29 cellular contexts compared by ENCODE assay signal in the genomic region with DNA sequence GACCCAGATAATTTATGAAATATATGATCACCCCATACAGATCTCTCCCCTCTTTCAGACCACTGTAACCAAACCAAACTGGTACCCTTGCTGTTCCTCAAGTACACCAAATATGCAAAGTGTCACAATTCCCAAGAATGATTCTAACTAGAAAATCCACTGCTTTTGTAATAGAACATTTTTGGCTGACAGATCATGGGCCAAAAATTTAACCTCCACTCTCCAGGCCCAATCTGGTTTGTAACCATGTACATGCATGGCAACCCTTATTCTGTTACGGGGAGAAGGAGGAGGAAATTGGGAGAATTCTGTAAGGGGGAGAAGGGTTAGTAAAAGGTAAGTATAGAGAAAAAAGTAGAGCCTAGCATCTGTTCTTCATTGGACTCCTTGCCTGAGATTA.
DNase-seq lines count a peak whose midpoint lies in the region; ATAC-seq and TF ChIP-seq lines count a peak whose summit lies in the region.
"Had no signal": no experiment of that assay in that cellular context is flagged by ENCODE, and none has a peak within 500 bp of the region (broad histone marks: within the 10 kb centered on the region; RNA-seq: fewer than 3 reads in every experiment).

No MANE protein-coding gene starts in this region.

- H3K27ac Mint-ChIP-seq in CD8-positive, alpha-beta T cell = peak overlapping the region; percentile 18
- H3K27ac Mint-ChIP-seq: activated CD8-positive, alpha-beta T cell treated with anti-CD3 and anti-CD28 coated beads for 36 hours; stimulated activated naive B cell treated with anti-CD40 and anti-IgM and Interleukin-4, amounts not matched to agents 10 μg/mL and 1 μg/mL and 100 μg/mL, for 72 hours had no signal

- CTCF ChIA-PET in CD8-positive, alpha-beta T cell (lab: Charles Lee) = no interaction called here
- CTCF ChIA-PET in IMR-90 (lab: Yijun Ruan, JAX) = no interaction called here

- H3K56ac ChIP-seq in IMR-90 (ENCODE audit: extremely low read depth, insufficient read depth, low read length) = no peak overlapping the region

- no peak for TF ChIP-seq CTCF in CD8-positive, alpha-beta T cell (IDR thresholded peaks at IDR 0.05)
- no peak for TF ChIP-seq CTCF in IMR-90 (conservative IDR thresholded peaks at IDR 0.05; ENCODE audit: low read depth, low read length)
- TF ChIP-seq CTCF in choroid plexus epithelial cell (conservative IDR thresholded peaks at IDR 0.05; ENCODE audit: low read depth, low read length) = no peak
- no peak for TF ChIP-seq CTCF in osteoblast (IDR thresholded peaks at IDR 0.05; ENCODE audit: extremely low read depth, low read depth, low read length)

- no peak for ATAC-seq in CD8-positive, alpha-beta T cell
- ATAC-seq in IMR-90 (ENCODE audit: low read depth) = peak; percentile 57
- ATAC-seq: activated CD8-positive, alpha-beta T cell treated with anti-CD3 and anti-CD28 coated beads for 36 hours; stimulated activated naive B cell treated with anti-CD40 and anti-IgM and Interleukin-4, amounts not matched to agents 10 μg/mL and 1 μg/mL and 100 μg/mL, for 72 hours had no signal

- no peak overlapping the region for H2BK120ac ChIP-seq in IMR-90 (ENCODE audit: low read depth, low read length)

- H2BK5ac ChIP-seq in IMR-90 (ENCODE audit: low read depth, low read length, poor library complexity, severe bottlenecking) = no peak overlapping the region

- POLR2A ChIA-PET in CD8-positive, alpha-beta T cell (lab: Charles Lee) = interaction anchor here (1.1 kb wide), 1 partner anchor 12 kb away, joined by 3 read pairs; no protein-coding TSS in a partner anchor
- POLR2A ChIA-PET in IMR-90 (lab: Charles Lee; ENCODE audit: unreplicated experiment) = no interaction called here

- no peak overlapping the region for H4K91ac ChIP-seq in IMR-90 (ENCODE audit: insufficient read depth, low read depth, low read length)

- H4K8ac ChIP-seq in IMR-90 (ENCODE audit: low read depth in 2 of 2, low read length in 2 of 2) = no peak overlapping the region; a peak in 1 of 4 replicates

- H3K4me1 Mint-ChIP-seq in CD8-positive, alpha-beta T cell (ENCODE audit: low read depth) = peaks cover 32% of the 10 kb centered on the region

- H2AK9ac ChIP-seq in IMR-90 (replicated peaks; ENCODE audit: low read depth, low read length, poor library complexity) = no peak overlapping the region

- no peak overlapping the region for H3K4ac ChIP-seq in IMR-90 (ENCODE audit: low read depth, low read length)

- no peak overlapping the region for H2BK20ac ChIP-seq in IMR-90 (ENCODE audit: low read depth, low read length)

- no peak overlapping the region for H3K14ac ChIP-seq in IMR-90 (replicated peaks; ENCODE audit: low read depth, low read length)

- peaks cover 3 to 7% of the 10 kb centered on the region in 2 experiments; a peak in 3 of 4 replicates for H3K79me1 ChIP-seq in IMR-90 (ENCODE audit: low read depth in 1 of 2, low read length in 2 of 2)

- H3K23ac ChIP-seq in IMR-90 (ENCODE audit: low read depth, low read length) = no peak overlapping the region

- H2AFZ ChIP-seq in IMR-90 (replicated peaks; ENCODE audit: low read length, poor library complexity) (no peak overlapping the region), osteoblast (ENCODE audit: low read length) (no peak overlapping the region)

- H3K79me2 ChIP-seq in osteoblast (ENCODE audit: insufficient read depth, low read length) = no peaks in the 10 kb centered on the region

- intact Hi-C loops in CD8-positive, alpha-beta T cell (cut with DNase I, micrococcal nuclease) = no loop called here
- intact Hi-C loops in IMR-90 (cut with micrococcal nuclease) = no loop called here

- no peak overlapping the region for H3K4me3 ChIP-seq in CD8-positive, alpha-beta T cell (ENCODE audit: low read depth, low read length)
- no peak overlapping the region for H3K4me3 ChIP-seq in IMR-90 (ENCODE audit: insufficient read depth, low read depth, low read length)
- H3K4me3 ChIP-seq in choroid plexus epithelial cell (ENCODE audit: low read depth, low read length) = no peak overlapping the region
- no peak overlapping the region for H3K4me3 ChIP-seq in osteoblast (ENCODE audit: insufficient read depth, low read length)
- H3K4me3 ChIP-seq: left ventricle myocardium inferior, SJCRH30, suprapubic skin, uterus had no signal

- no CpG with 5 or more reads among the region's 1 CpG for WGBS in IMR-90 (ENCODE audit: extremely low coverage in 2 of 2, insufficient read length in 1 of 2), 2 experiments

- dilution Hi-C loops in IMR-90 (cut with HindIII; ENCODE audit: low sequenced_read_pairs, unreplicated experiment) = no loop called here

- no peaks in the 10 kb centered on the region for H3K27me3 Mint-ChIP-seq in CD8-positive, alpha-beta T cell (ENCODE audit: low read depth)
- H3K27me3 Mint-ChIP-seq: activated CD8-positive, alpha-beta T cell treated with anti-CD3 and anti-CD28 coated beads for 36 hours; central memory CD8-positive, alpha-beta T cell; naive B cell; stimulated activated naive B cell treated with anti-CD40 and anti-IgM and Interleukin-4, amounts not matched to agents 10 μg/mL and 1 μg/mL and 100 μg/mL, for 72 hours had no signal

- H3K4me2 ChIP-seq in IMR-90 (ENCODE audit: low read depth, low read length) (no peak overlapping the region), osteoblast (ENCODE audit: insufficient read depth, low read length) (peak overlapping the region; percentile 7)

- H3K18ac ChIP-seq in IMR-90 (ENCODE audit: low read depth, low read length) = no peak overlapping the region

- no peaks in the 10 kb centered on the region for H3K27me3 ChIP-seq in CD8-positive, alpha-beta T cell (ENCODE audit: insufficient read depth, low read length)
- H3K27me3 ChIP-seq in IMR-90 (ENCODE audit: control insufficient read depth, insufficient read depth, low read length) (no peaks in the 10 kb centered on the region), osteoblast (ENCODE audit: insufficient read depth, low read length) (no peaks in the 10 kb centered on the region)
- H3K27me3 ChIP-seq: SJCRH30, suprapubic skin, uterus had no signal

- no peaks in the 10 kb centered on the region for H3K9me3 ChIP-seq in CD8-positive, alpha-beta T cell (ENCODE audit: low read length)
- H3K9me3 ChIP-seq in IMR-90 (ENCODE audit: control insufficient read depth, insufficient read depth, low read length) = no peaks in the 10 kb centered on the region
- H3K9me3 ChIP-seq in osteoblast (ENCODE audit: low read depth, low read length) = no peaks in the 10 kb centered on the region
- H3K9me3 ChIP-seq: left ventricle myocardium inferior, SJCRH30, suprapubic skin, uterus had no signal

- no peak overlapping the region for H2BK15ac ChIP-seq in IMR-90 (ENCODE audit: low read depth, low read length)

- H4K20me1 ChIP-seq in IMR-90 (ENCODE audit: insufficient read depth, low read length) = no peaks in the 10 kb centered on the region
- no peaks in the 10 kb centered on the region for H4K20me1 ChIP-seq in osteoblast (ENCODE audit: insufficient read depth, low read length)

- H3K4me3 Mint-ChIP-seq in CD8-positive, alpha-beta T cell = no peak overlapping the region
- H3K4me3 Mint-ChIP-seq: activated CD8-positive, alpha-beta T cell treated with anti-CD3 and anti-CD28 coated beads for 36 hours; central memory CD8-positive, alpha-beta T cell; naive B cell; stimulated activated naive B cell treated with anti-CD40 and anti-IgM and Interleukin-4, amounts not matched to agents 10 μg/mL and 1 μg/mL and 100 μg/mL, for 72 hours had no signal

- no peak for DNase-seq in CD8-positive, alpha-beta T cell
- DNase-seq in IMR-90 (peak; percentile 22), choroid plexus epithelial cell (ENCODE audit: low read depth) (peak; percentile 64), osteoblast (ENCODE audit: insufficient read length, low spot score, missing footprints) (no peak), COR-L47 (lab: John Stamatoyannopoulos, UW) (no peak), NCI-H187 (lab: John Stamatoyannopoulos, UW) (no peak), NCI-H128 (lab: John Stamatoyannopoulos, UW; ENCODE audit: unreplicated experiment) (no peak), GF-D8 (lab: John Stamatoyannopoulos, UW) (no peak)
- DNase-seq: ACHN; activated CD4-positive, alpha-beta T cell treated with anti-CD3 and anti-CD28 coated beads for 1 hour; activated CD8-positive, alpha-beta T cell treated with anti-CD3 and anti-CD28 coated beads for 36 hours; activated gamma-delta T cell treated with Interleukin-2 at 50 U/mL for 16 hours; activated T-cell treated with anti-CD3 and anti-CD28 coated beads for 4 hours; foreskin melanocyte; hippocampal formation; left ventricle myocardium inferior; naive B cell; NCI-H1048; NCI-H1930; NCI-H526 treated with DMSO at 0.1 percent for 48 hours; retina; SJCRH30; stimulated activated CD4-positive, alpha-beta T cell treated with anti-CD3 and anti-CD28 coated beads, Interleukin-2, amount 100 ng/mL, for 48 hours; stimulated activated naive B cell treated with anti-CD40 and anti-IgM and Interleukin-4, amounts not matched to agents 10 μg/mL and 1 μg/mL and 100 μg/mL, for 72 hours; T-helper 1 cell; uterus had no signal

- TF ChIP-seq POLR2A in IMR-90 (IDR thresholded peaks at IDR 0.05; ENCODE audit: low read depth, low read length) = no peak

- peaks cover 3% of the 10 kb centered on the region for H3K36me3 Mint-ChIP-seq in CD8-positive, alpha-beta T cell

- H3K4me1 ChIP-seq in CD8-positive, alpha-beta T cell (ENCODE audit: insufficient read depth, low read length) = no peaks in the 10 kb centered on the region
- H3K4me1 ChIP-seq in IMR-90 (ENCODE audit: control insufficient read depth, insufficient read depth, low read length) (peaks cover 9% of the 10 kb centered on the region), osteoblast (ENCODE audit: insufficient read depth, low read length) (peaks cover 15% of the 10 kb centered on the region)
- H3K4me1 ChIP-seq: SJCRH30, suprapubic skin, uterus had no signal

- no peak overlapping the region for H4K5ac ChIP-seq in IMR-90 (ENCODE audit: low read depth, low read length)

- H3K9me3 Mint-ChIP-seq in CD8-positive, alpha-beta T cell = no peaks in the 10 kb centered on the region
- H3K9me3 Mint-ChIP-seq: activated CD8-positive, alpha-beta T cell treated with anti-CD3 and anti-CD28 coated beads for 36 hours; central memory CD8-positive, alpha-beta T cell had no signal

- H3K9me1 ChIP-seq in IMR-90 (ENCODE audit: insufficient read depth, low read length) = peaks cover 3% of the 10 kb centered on the region; the same call in 1 of the 2 replicates

- no peak for TF ChIP-seq RAD21 in IMR-90 (IDR thresholded peaks at IDR 0.05; ENCODE audit: low read length)

- no peak overlapping the region for H2AK5ac ChIP-seq in IMR-90 (ENCODE audit: low read depth, low read length)

- no TSS peak for BruUV-seq in IMR-90 (replicated peaks; lab: Mats Ljungman, UMichigan)

- H3K9ac ChIP-seq in IMR-90 (ENCODE audit: low read depth, low read length) = no peak overlapping the region

- H3K36me3 ChIP-seq in CD8-positive, alpha-beta T cell (ENCODE audit: insufficient read depth, low read length) = no peaks in the 10 kb centered on the region
- no peaks in the 10 kb centered on the region for H3K36me3 ChIP-seq in IMR-90 (ENCODE audit: control insufficient read depth, insufficient read depth, low read length)
- H3K36me3 ChIP-seq in osteoblast (ENCODE audit: insufficient read depth, low read length) = no peaks in the 10 kb centered on the region
- H3K36me3 ChIP-seq: left ventricle myocardium inferior, SJCRH30, suprapubic skin, uterus had no signal

- in situ Hi-C loops in IMR-90 (cut with MboI; ENCODE audit: low sequenced_read_pairs) = no loop called here

- H3K27ac ChIP-seq in CD8-positive, alpha-beta T cell (ENCODE audit: low read depth, low read length) = no peak overlapping the region
- H3K27ac ChIP-seq in IMR-90 (ENCODE audit: insufficient read depth, low read length) = no peak overlapping the region
- peak overlapping the region; percentile 20 for H3K27ac ChIP-seq in osteoblast (ENCODE audit: low read depth, low read length)
- H3K27ac ChIP-seq: C4-2B, left ventricle myocardium inferior, SJCRH30, suprapubic skin, uterus had no signal

Comparison
In these comparisons a context has a peak if more than half of its experiments do, and no peak if none do; other contexts are left out.
1. DNase-seq: peak in IMR-90 (single experiment) and choroid plexus epithelial cell (single experiment); none in CD8-positive, alpha-beta T cell (0 of 7), osteoblast (single experiment), COR-L47 (single experiment), NCI-H187 (0 of 2), NCI-H128 (single experiment) and GF-D8 (single experiment).